8 cellular contexts compared by ENCODE assay signal in genomic region chr11:68373810-68374501, GRCh38.
DNase-seq lines count a peak whose midpoint lies in the region; ATAC-seq and TF ChIP-seq lines count a peak whose summit lies in the region.

No MANE protein-coding gene starts in this region.

- H3K36me3 ChIP-seq in cardiac muscle cell = no peaks in the 10 kb centered on the region

- no peak for TF ChIP-seq CTCF in cardiac muscle cell (IDR thresholded peaks at IDR 0.05; ENCODE audit: low read depth, low read length)

- ATAC-seq in SK-N-SH treated with all-trans-retinoic acid at 6 μM for 48 hours = peak; percentile 67
- ATAC-seq in HG02798 (IDR thresholded peaks at IDR 0.05; ENCODE audit: poor library complexity, unreplicated experiment) = no peak

- DNase-seq in D341Med (ENCODE audit: low spot score) (peak; percentile 63), cardiac muscle cell (ENCODE audit: low read depth in 1 of 2, low spot score in 1 of 2) (peak; percentile 15 to 86), putamen (ENCODE audit: low spot score) (peak; percentile 45), NCI-H2196 (lab: John Stamatoyannopoulos, UW; ENCODE audit: unreplicated experiment) (no peak), activated gamma-delta T cell (lab: John Stamatoyannopoulos, UW) (no peak), OCI-M1 (lab: John Stamatoyannopoulos, UW) (no peak)

- no peaks in the 10 kb centered on the region for H3K9me3 ChIP-seq in cardiac muscle cell (ENCODE audit: low read depth)

- peak overlapping the region; percentile 63 for H3K27ac ChIP-seq in cardiac muscle cell

- peaks cover 11% of the 10 kb centered on the region for H3K4me1 ChIP-seq in cardiac muscle cell (ENCODE audit: low read depth)

- H3K4me3 ChIP-seq in cardiac muscle cell = no peak overlapping the region

- no peaks in the 10 kb centered on the region for H3K27me3 ChIP-seq in cardiac muscle cell

TF ChIP-seq in SK-N-SH treated with all-trans-retinoic acid at 6 μM for 48 hours, 23 proteins besides CTCF, POLR2A, EP300 and RAD21:
- peak; percentile 49; the same call in 1 of the 2 replicates for TF ChIP-seq TCF4 (CRISPR knock-in tag; IDR thresholded peaks at IDR 0.05; ENCODE audit: borderline replicate concordance)
- TF ChIP-seq RARB (CRISPR knock-in tag; IDR thresholded peaks at IDR 0.05) = no peak
- TF ChIP-seq OSR1 (CRISPR knock-in tag; IDR thresholded peaks at IDR 0.05) = no peak
- TF ChIP-seq TSHZ2 (CRISPR knock-in tag; IDR thresholded peaks at IDR 0.05) = 0 out of 2 replicates have a peak, but pooled peaks have one; percentile 73
- TF ChIP-seq ZNF8 (CRISPR knock-in tag; IDR thresholded peaks at IDR 0.05) = no peak
- no peak for TF ChIP-seq PATZ1 (CRISPR knock-in tag; IDR thresholded peaks at IDR 0.05; ENCODE audit: borderline replicate concordance)
- no peak for TF ChIP-seq CSRNP3 (CRISPR knock-in tag; IDR thresholded peaks at IDR 0.05)
- peak; percentile 21; the same call in 1 of the 2 replicates for TF ChIP-seq ZFP3 (CRISPR knock-in tag; IDR thresholded peaks at IDR 0.05)
- no peak for TF ChIP-seq CREB5 (CRISPR knock-in tag; IDR thresholded peaks at IDR 0.05; ENCODE audit: low read depth)
- no peak for TF ChIP-seq PPARA (CRISPR knock-in tag; IDR thresholded peaks at IDR 0.05; ENCODE audit: borderline replicate concordance)
- TF ChIP-seq SNAI2 (CRISPR knock-in tag; IDR thresholded peaks at IDR 0.05) = no peak
- TF ChIP-seq ESRRG (CRISPR knock-in tag; IDR thresholded peaks at IDR 0.05) = no peak
- TF ChIP-seq ZNF70 (CRISPR knock-in tag; IDR thresholded peaks at IDR 0.05) = no peak
- TF ChIP-seq ZC3H10 (CRISPR knock-in tag; IDR thresholded peaks at IDR 0.05) = no peak
- no peak for TF ChIP-seq ZFP30 (CRISPR knock-in tag; IDR thresholded peaks at IDR 0.05)

Comparison
In these comparisons a context has a peak if more than half of its experiments do, and no peak if none do; other contexts are left out.
1. DNase-seq: peak in D341Med (single experiment), cardiac muscle cell (2 of 2) and putamen (single experiment); none in NCI-H2196 (single experiment), activated gamma-delta T cell (single experiment) and OCI-M1 (single experiment).